Comparison of ENCODE assay signal across 1 cellular context in the genomic region with DNA sequence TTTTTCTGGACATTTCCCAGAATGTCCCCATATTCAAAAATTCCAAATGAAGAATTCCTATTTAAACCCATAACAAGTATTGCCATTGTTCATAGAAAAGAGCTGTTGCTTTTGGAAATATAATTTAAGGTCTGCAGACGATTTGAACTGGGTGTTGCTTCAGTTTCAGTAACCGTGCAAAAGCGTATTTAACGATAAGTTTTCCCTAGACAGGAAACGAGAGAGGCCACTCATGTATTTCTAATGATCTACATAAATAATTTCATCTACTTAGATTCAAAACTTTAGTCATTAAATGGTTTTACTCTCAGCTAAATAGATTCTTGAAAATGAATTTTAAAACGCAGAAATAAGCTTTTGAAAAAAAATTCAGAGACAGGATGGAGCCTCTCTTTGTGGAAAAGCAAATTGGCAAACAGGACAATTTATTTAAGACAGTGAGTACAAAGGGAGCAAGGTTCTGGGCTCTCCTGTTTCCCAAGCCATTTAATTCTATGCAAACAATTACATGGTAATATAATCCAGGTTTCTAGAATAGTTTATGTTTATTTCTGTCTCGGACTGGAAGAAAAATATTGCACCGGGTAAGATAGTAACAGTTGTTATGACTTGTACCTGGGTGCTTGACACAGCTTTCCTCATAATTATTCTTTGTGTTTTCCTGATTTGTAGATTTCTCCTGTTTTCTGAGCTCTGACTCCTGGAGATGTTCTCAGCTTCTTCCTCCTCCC.
TF ChIP-seq lines count a peak whose summit lies in the region.

No MANE protein-coding gene starts in this region.

TF ChIP-seq in WTC11, 78 proteins besides CTCF, POLR2A, EP300 and RAD21 (continued from another document):
- TF ChIP-seq, protein P1, sequence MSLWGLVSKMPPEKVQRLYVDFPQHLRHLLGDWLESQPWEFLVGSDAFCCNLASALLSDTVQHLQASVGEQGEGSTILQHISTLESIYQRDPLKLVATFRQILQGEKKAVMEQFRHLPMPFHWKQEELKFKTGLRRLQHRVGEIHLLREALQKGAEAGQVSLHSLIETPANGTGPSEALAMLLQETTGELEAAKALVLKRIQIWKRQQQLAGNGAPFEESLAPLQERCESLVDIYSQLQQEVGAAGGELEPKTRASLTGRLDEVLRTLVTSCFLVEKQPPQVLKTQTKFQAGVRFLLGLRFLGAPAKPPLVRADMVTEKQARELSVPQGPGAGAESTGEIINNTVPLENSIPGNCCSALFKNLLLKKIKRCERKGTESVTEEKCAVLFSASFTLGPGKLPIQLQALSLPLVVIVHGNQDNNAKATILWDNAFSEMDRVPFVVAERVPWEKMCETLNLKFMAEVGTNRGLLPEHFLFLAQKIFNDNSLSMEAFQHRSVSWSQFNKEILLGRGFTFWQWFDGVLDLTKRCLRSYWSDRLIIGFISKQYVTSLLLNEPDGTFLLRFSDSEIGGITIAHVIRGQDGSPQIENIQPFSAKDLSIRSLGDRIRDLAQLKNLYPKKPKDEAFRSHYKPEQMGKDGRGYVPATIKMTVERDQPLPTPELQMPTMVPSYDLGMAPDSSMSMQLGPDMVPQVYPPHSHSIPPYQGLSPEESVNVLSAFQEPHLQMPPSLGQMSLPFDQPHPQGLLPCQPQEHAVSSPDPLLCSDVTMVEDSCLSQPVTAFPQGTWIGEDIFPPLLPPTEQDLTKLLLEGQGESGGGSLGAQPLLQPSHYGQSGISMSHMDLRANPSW (CRISPR knock-in tag; conservative IDR thresholded peaks at IDR 0.05; ENCODE audit: low read depth): no peak
- TF ChIP-seq ELF4 (CRISPR knock-in tag; IDR thresholded peaks at IDR 0.05; ENCODE audit: low read depth) (no peak), ZNF232 (CRISPR knock-in tag; IDR thresholded peaks at IDR 0.05) (no peak), NFE2L1 (CRISPR knock-in tag; IDR thresholded peaks at IDR 0.05) (no peak)
- TF ChIP-seq, protein P2, sequence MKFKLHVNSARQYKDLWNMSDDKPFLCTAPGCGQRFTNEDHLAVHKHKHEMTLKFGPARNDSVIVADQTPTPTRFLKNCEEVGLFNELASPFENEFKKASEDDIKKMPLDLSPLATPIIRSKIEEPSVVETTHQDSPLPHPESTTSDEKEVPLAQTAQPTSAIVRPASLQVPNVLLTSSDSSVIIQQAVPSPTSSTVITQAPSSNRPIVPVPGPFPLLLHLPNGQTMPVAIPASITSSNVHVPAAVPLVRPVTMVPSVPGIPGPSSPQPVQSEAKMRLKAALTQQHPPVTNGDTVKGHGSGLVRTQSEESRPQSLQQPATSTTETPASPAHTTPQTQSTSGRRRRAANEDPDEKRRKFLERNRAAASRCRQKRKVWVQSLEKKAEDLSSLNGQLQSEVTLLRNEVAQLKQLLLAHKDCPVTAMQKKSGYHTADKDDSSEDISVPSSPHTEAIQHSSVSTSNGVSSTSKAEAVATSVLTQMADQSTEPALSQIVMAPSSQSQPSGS (CRISPR knock-in tag; IDR thresholded peaks at IDR 0.05; ENCODE audit: borderline replicate concordance, low read depth): no peak
